Comparison of ENCODE assay signal across 18 cellular contexts in the genomic region with DNA sequence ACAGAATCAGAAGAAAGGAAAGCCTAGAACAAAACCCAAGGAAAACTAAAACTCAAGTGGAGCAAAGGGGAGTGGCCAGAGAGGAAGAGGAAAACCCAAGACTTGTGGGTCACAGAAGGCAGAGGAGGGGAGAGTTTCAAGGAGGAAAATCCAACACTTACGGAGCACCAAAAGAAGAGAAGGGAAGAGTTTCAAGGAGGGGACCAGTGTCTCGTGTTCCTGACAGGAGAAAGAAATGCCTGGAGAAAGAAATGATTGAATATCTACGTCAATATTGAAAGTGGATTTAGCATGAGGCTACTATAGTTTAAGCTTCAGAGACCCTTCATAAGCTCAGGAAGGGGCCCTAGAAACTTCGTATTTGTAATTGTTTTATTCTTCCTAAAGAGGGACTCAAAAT. TPM values are rescaled to one million over a fixed set of nuclear protein-coding genes. Genes with fewer than 3 reads are reported as not detected.
A peak's percentile ranks its signal among the peaks of the same experiment; 100 is the strongest.
DNase-seq lines count a peak whose midpoint lies in the region; ATAC-seq and TF ChIP-seq lines count a peak whose summit lies in the region.
"Had no signal": no experiment of that assay in that cellular context is flagged by ENCODE, and none has a peak within 500 bp of the region (broad histone marks: within the 10 kb centered on the region; RNA-seq: fewer than 3 reads in every experiment).

No MANE protein-coding gene starts in this region.

- H3K36me3 ChIP-seq in esophagus muscularis mucosa (no peaks in the 10 kb centered on the region), tibial nerve (peaks cover 0 to 6% (median 0%) of the 10 kb centered on the region in 3 donors), GM23248 (ENCODE audit: low read depth) (no peaks in the 10 kb centered on the region)
- H3K36me3 ChIP-seq: ascending aorta, thoracic aorta had no signal

- TF ChIP-seq CTCF in esophagus muscularis mucosa (IDR thresholded peaks at IDR 0.05) (no peak), tibial nerve (IDR thresholded peaks at IDR 0.05) (no peak)

- POLR2A ChIA-PET in activated CD4-positive, alpha-beta memory T cell treated with anti-CD3 and anti-CD28 coated beads, Interleukin-2, amount 10 ng/mL, durations not matched to agents 7 days and 5 days (lab: Charles Lee) = interaction anchor here (0.6 to 4.4 kb wide), 13 partner anchors 7 to 746 kb away, joined by 3 to 43 read pairs (median 4); a partner anchor contains a TSS
- POLR2A ChIA-PET in activated CD4-positive, alpha-beta memory T cell treated with anti-CD3 and anti-CD28 coated beads for 36 hours (lab: Charles Lee) = interaction anchor here (0.8 to 1.3 kb wide), 5 partner anchors 9 to 244 kb away, joined by 3 to 6 read pairs (median 3); a partner anchor contains a TSS

- H3K27ac ChIP-seq in esophagus muscularis mucosa (replicated peaks in 1 of 4) (peak overlapping the region in 3 of 4 donors; percentile 87 to 91 (median 89)), tibial nerve (peak overlapping the region; percentile 66 to 93 (median 92)), GM23248 (no peak overlapping the region)
- H3K27ac ChIP-seq: HL-60 had no signal

- H3K4me2 ChIP-seq in GM23248 (ENCODE audit: unreplicated experiment) = no peak overlapping the region

- intact Hi-C loops in activated CD4-positive, alpha-beta memory T cell treated with anti-CD3 and anti-CD28 coated beads for 36 hours (cut with micrococcal nuclease) = loop anchor here (1.0 to 10.0 kb wide), 7 partner anchors 65 to 1270 kb away; a partner anchor contains a TSS
- intact Hi-C loops in esophagus muscularis mucosa (cut with DNase I) = loop anchor here (5.0 kb wide), 1 partner anchor 100 kb away; no protein-coding TSS in a partner anchor

- H3K9ac ChIP-seq in GM23248 = no peak overlapping the region

- H3K4me1 Mint-ChIP-seq in activated CD4-positive, alpha-beta memory T cell treated with anti-CD3 and anti-CD28 coated beads, Interleukin-2, amount 10 ng/mL, durations not matched to agents 7 days and 5 days = peaks cover 23% of the 10 kb centered on the region
- H3K4me1 Mint-ChIP-seq in activated CD4-positive, alpha-beta memory T cell treated with anti-CD3 and anti-CD28 coated beads for 36 hours (ENCODE audit: low read depth) = peaks cover 25% of the 10 kb centered on the region

- H3K9me3 Mint-ChIP-seq in activated CD4-positive, alpha-beta memory T cell treated with anti-CD3 and anti-CD28 coated beads, Interleukin-2, amount 10 ng/mL, durations not matched to agents 7 days and 5 days = no peaks in the 10 kb centered on the region
- H3K9me3 Mint-ChIP-seq in activated CD4-positive, alpha-beta memory T cell treated with anti-CD3 and anti-CD28 coated beads for 36 hours = no peaks in the 10 kb centered on the region

- peak overlapping the region; percentile 82 for H3K4me3 ChIP-seq in Jurkat, Clone E6-1 (ENCODE audit: low read length)
- H3K4me3 ChIP-seq in esophagus muscularis mucosa (no peak overlapping the region), tibial nerve (no peak overlapping the region), GM23248 (no peak overlapping the region)

- peaks cover 7% of the 10 kb centered on the region for H3K36me3 Mint-ChIP-seq in activated CD4-positive, alpha-beta memory T cell treated with anti-CD3 and anti-CD28 coated beads, Interleukin-2, amount 10 ng/mL, durations not matched to agents 7 days and 5 days (ENCODE audit: low read depth)
- H3K36me3 Mint-ChIP-seq in activated CD4-positive, alpha-beta memory T cell treated with anti-CD3 and anti-CD28 coated beads for 36 hours = no peaks in the 10 kb centered on the region

- no peak overlapping the region for H2AFZ ChIP-seq in GM23248

- H3K9me3 ChIP-seq in esophagus muscularis mucosa = no peaks in the 10 kb centered on the region
- H3K9me3 ChIP-seq in tibial nerve = no peaks in the 10 kb centered on the region
- no peaks in the 10 kb centered on the region for H3K9me3 ChIP-seq in GM23248 (ENCODE audit: low read depth)
- H3K9me3 ChIP-seq: ascending aorta, thoracic aorta had no signal

- no peaks in the 10 kb centered on the region for H3K79me2 ChIP-seq in GM23248 (ENCODE audit: insufficient read depth)

- H3K4me1 ChIP-seq in esophagus muscularis mucosa = peaks cover 13 to 40% (median 32%) of the 10 kb centered on the region in 4 donors
- peaks cover 0 to 30% (median 12%) of the 10 kb centered on the region in 4 donors for H3K4me1 ChIP-seq in tibial nerve
- no peaks in the 10 kb centered on the region for H3K4me1 ChIP-seq in GM23248 (ENCODE audit: insufficient read depth)

- in situ Hi-C loops in GM23248 (cut with MboI) = no loop called here

- H3K27ac Mint-ChIP-seq in activated CD4-positive, alpha-beta memory T cell treated with anti-CD3 and anti-CD28 coated beads, Interleukin-2, amount 10 ng/mL, durations not matched to agents 7 days and 5 days = peak overlapping the region; percentile 87
- no peak overlapping the region for H3K27ac Mint-ChIP-seq in activated CD4-positive, alpha-beta memory T cell treated with anti-CD3 and anti-CD28 coated beads for 36 hours

- H3K27me3 Mint-ChIP-seq in activated CD4-positive, alpha-beta memory T cell treated with anti-CD3 and anti-CD28 coated beads, Interleukin-2, amount 10 ng/mL, durations not matched to agents 7 days and 5 days = no peaks in the 10 kb centered on the region
- no peaks in the 10 kb centered on the region for H3K27me3 Mint-ChIP-seq in activated CD4-positive, alpha-beta memory T cell treated with anti-CD3 and anti-CD28 coated beads for 36 hours
- H3K27me3 Mint-ChIP-seq: activated CD4-positive, alpha-beta T cell treated with anti-CD3 and anti-CD28 coated beads for 36 hours had no signal

- H3F3A ChIP-seq in GM23248 (ENCODE audit: insufficient read depth) = peaks cover 7% of the 10 kb centered on the region; the same call in 1 of the 2 replicates

- H3K9me2 ChIP-seq in GM23248 (ENCODE audit: insufficient read depth) = no peaks in the 10 kb centered on the region

- H3K27me3 ChIP-seq in esophagus muscularis mucosa (no peaks in the 10 kb centered on the region), tibial nerve (no peaks in the 10 kb centered on the region), GM23248 (replicated peaks; ENCODE audit: insufficient read depth) (peaks cover 3% of the 10 kb centered on the region; the same call in 1 of the 2 replicates)
- H3K27me3 ChIP-seq: ascending aorta had no signal

- no peaks in the 10 kb centered on the region for H4K20me1 ChIP-seq in GM23248 (ENCODE audit: insufficient read depth)

- no peak overlapping the region for H3K4me3 Mint-ChIP-seq in activated CD4-positive, alpha-beta memory T cell treated with anti-CD3 and anti-CD28 coated beads, Interleukin-2, amount 10 ng/mL, durations not matched to agents 7 days and 5 days
- no peak overlapping the region for H3K4me3 Mint-ChIP-seq in activated CD4-positive, alpha-beta memory T cell treated with anti-CD3 and anti-CD28 coated beads for 36 hours

- TF ChIP-seq EP300 in esophagus muscularis mucosa (IDR thresholded peaks at IDR 0.05) (no peak), tibial nerve (IDR thresholded peaks at IDR 0.05) (no peak)

- ATAC-seq in GM21723 (IDR thresholded peaks at IDR 0.05; ENCODE audit: unreplicated experiment) = no peak
- no peak for ATAC-seq in GM21717 (IDR thresholded peaks at IDR 0.05; ENCODE audit: unreplicated experiment)

- CTCF ChIA-PET in activated CD4-positive, alpha-beta memory T cell treated with anti-CD3 and anti-CD28 coated beads, Interleukin-2, amount 10 ng/mL, durations not matched to agents 7 days and 5 days (lab: Charles Lee) = interaction anchor here (1.0 to 1.9 kb wide), 3 partner anchors 13 to 192 kb away, joined by 3 to 5 read pairs (median 3); no protein-coding TSS in a partner anchor
- CTCF ChIA-PET in activated CD4-positive, alpha-beta memory T cell treated with anti-CD3 and anti-CD28 coated beads for 36 hours (lab: Charles Lee) = interaction anchor here (0.6 to 0.7 kb wide), 2 partner anchors 269 to 355 kb away, joined by 3 read pairs; no protein-coding TSS in a partner anchor

- 86% methylated on average over 4 of the region's 4 CpGs for WGBS in esophagus muscularis mucosa
- WGBS in tibial nerve, 2 donors = 64 to 70% methylated on average over 4 of the region's 4 CpGs
- 84% methylated on average over 4 of the region's 4 CpGs for WGBS in GM23248 (ENCODE audit: low coverage in 1 of 2, low lambda C conversion rate in 2 of 2, missing lambda C conversion rate in 2 of 2), 2 experiments

- TF ChIP-seq POLR2A in esophagus muscularis mucosa (IDR thresholded peaks at IDR 0.05; ENCODE audit: low read depth) = no peak
- no peak for TF ChIP-seq POLR2A in tibial nerve (IDR thresholded peaks at IDR 0.05)

- no peak for DNase-seq in activated CD4-positive, alpha-beta memory T cell treated with anti-CD3 and anti-CD28 coated beads, Interleukin-2, amount 10 ng/mL, durations not matched to agents 7 days and 5 days
- no peak for DNase-seq in activated CD4-positive, alpha-beta memory T cell treated with anti-CD3 and anti-CD28 coated beads for 36 hours
- no peak for DNase-seq in Jurkat, Clone E6-1 (ENCODE audit: low read depth, low spot score)
- no peak for DNase-seq in esophagus muscularis mucosa (ENCODE audit: extremely low spot score)
- no peak for DNase-seq in tibial nerve (ENCODE audit: low spot score in 2 of 2)
- no peak for DNase-seq in GM23248
- DNase-seq: ACHN; GOT3; NCI-H1092; NCI-H526 treated with DMSO at 0.1 percent for 48 hours; stimulated activated CD4-positive, alpha-beta T cell treated with anti-CD3 and anti-CD28 coated beads, Interleukin-4, amount 100 ng/mL, for 1 hour; T1000 had no signal

RNA-seq across cellular contexts. Expression of a gene that starts 1.4 kb away (rescaled TPM):
- total RNA-seq in activated CD4-positive, alpha-beta memory T cell treated with anti-CD3 and anti-CD28 coated beads, Interleukin-2, amount 10 ng/mL, durations not matched to agents 7 days and 5 days = 10 to 100 TPM; 36.6 to 39.0 TPM
- total RNA-seq in activated CD4-positive, alpha-beta memory T cell treated with anti-CD3 and anti-CD28 coated beads for 36 hours = 10 to 100 TPM; 34.1 to 37.1 TPM
- 16.8 TPM for polyA plus RNA-seq in Jurkat, Clone E6-1 (2012; ENCODE audit: insufficient read depth, insufficient read length)
- 100 to 1,000 TPM; 145 to 180 (median 163) TPM for total RNA-seq in esophagus muscularis mucosa
- 10 to 100 TPM; 87.1 to 96.6 (median 92.4) TPM for total RNA-seq in tibial nerve
- total RNA-seq in GM23248 (2014; rRNA removed; shearing (Covaris generic)) = 4.9 and 6.7 TPM in 2 replicates
- 3.2 and 4.2 TPM in 2 replicates for polyA plus RNA-seq in GM23248 (2016; fragmentation: Nextera tagmentation; extraction: Ambion mirVana)
